Comparison of ENCODE assay signal across 8 cellular contexts in the genomic region with DNA sequence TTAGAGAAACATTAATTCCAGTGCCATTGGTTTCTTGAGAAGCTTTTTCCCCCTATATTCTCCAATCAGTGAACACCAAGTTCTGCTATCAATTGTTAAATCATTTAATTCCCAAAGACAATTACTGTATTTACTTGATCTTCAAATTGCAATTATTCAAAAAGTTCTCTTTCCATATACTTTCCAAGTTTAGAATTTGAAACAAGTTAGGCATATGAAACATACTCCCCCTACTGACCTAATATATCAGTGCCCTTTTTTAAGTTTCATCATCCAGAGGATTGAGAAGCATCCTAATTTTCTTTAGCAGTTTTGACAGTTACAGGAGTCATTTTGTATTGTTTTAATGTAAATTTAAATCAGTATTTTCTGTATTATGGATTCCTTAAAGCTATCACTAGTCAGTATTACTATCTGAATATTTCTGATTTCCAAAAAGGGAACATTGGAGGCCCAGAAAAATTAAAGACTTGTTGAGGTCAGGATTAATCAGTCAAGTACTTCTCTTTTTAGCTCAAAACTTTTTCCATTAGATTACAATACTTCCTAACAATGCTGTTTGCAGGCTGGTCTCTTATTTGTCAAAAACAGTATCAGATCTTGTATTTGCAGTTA. TPM values are rescaled to one million over a fixed set of nuclear protein-coding genes. Genes with fewer than 3 reads are reported as not detected.
DNase-seq lines count a peak whose midpoint lies in the region; ATAC-seq, FAIRE-seq and TF ChIP-seq lines count a peak whose summit lies in the region.

No MANE protein-coding gene starts in this region.

- no peak overlapping the region for H3K9ac ChIP-seq in fibroblast of lung (ENCODE audit: insufficient read depth, low read length)

- no peak overlapping the region for H2AFZ ChIP-seq in fibroblast of lung (ENCODE audit: low read length)

- H3K9me3 ChIP-seq in fibroblast of lung (ENCODE audit: control insufficient read depth, insufficient read depth, low read depth, low read length): no peaks in the 10 kb centered on the region

- no peak for FAIRE-seq in HTR-8/SVneo (lab: Jason Lieb, UNC)

- intact Hi-C loops in sciatic nerve (cut with DNase I): no loop called here

- peak; percentile 60 for DNase-seq in RKO (ENCODE audit: low spot score)
- peak; percentile 27 to 59 for DNase-seq in fibroblast of lung (ENCODE audit: low read depth in 2 of 2)
- no peak for DNase-seq in HTR-8/SVneo (ENCODE audit: insufficient read length, low spot score)
- DNase-seq in sciatic nerve (ENCODE audit: low spot score): no peak

- no peaks in the 10 kb centered on the region for H3K36me3 ChIP-seq in fibroblast of lung (ENCODE audit: control insufficient read depth, insufficient read depth, low read length)

- no peak overlapping the region for H3K4me2 ChIP-seq in fibroblast of lung (ENCODE audit: extremely low read depth, insufficient read depth, low read length)

- no peak for ATAC-seq in GM21737 (IDR thresholded peaks at IDR 0.05; ENCODE audit: unreplicated experiment)
- no peak for ATAC-seq in HG03342 (IDR thresholded peaks at IDR 0.05; ENCODE audit: unreplicated experiment)
- no peak for ATAC-seq in sciatic nerve

- H3K4me3 ChIP-seq in fibroblast of lung (replicated peaks in 1 of 4; ENCODE audit: control extremely low read depth in 1 of 4, insufficient read depth in 1 of 4, low read depth in 3 of 4, low read length in 4 of 4): no peak overlapping the region

- no peaks in the 10 kb centered on the region for H4K20me1 ChIP-seq in fibroblast of lung (ENCODE audit: control insufficient read depth, extremely low read depth, insufficient read depth, low read length)

- no peaks in the 10 kb centered on the region for H3K79me2 ChIP-seq in fibroblast of lung (ENCODE audit: control insufficient read depth, insufficient read depth, low read length)

- H3K4me1 ChIP-seq in fibroblast of lung (ENCODE audit: control insufficient read depth, extremely low read depth, insufficient read depth, low read length): peaks cover under 1% of the 10 kb centered on the region

- H3K27me3 ChIP-seq in fibroblast of lung (ENCODE audit: control insufficient read depth, insufficient read depth, low read length): no peaks in the 10 kb centered on the region

- H3K27ac ChIP-seq in 22Rv1: no peak overlapping the region
- no peak overlapping the region for H3K27ac ChIP-seq in fibroblast of lung (ENCODE audit: insufficient read depth, low read length)

- TF ChIP-seq CTCF in 22Rv1 (IDR thresholded peaks at IDR 0.05) (peak; percentile 77), GM12872 (IDR thresholded peaks at IDR 0.05; ENCODE audit: insufficient read depth, low read depth, low read length) (peak; percentile 41; the same call in 1 of the 3 replicates), fibroblast of lung (conservative IDR thresholded peaks at IDR 0.05 in 1 of 2, IDR thresholded peaks at IDR 0.05 in 1 of 2; ENCODE audit: low read depth in 1 of 2, low read length in 2 of 2) (peak in 1 of 2 donors; percentile 67)

RNA-seq across cellular contexts. Expression of a gene that starts 16.3 kb away (rescaled TPM):
- total RNA-seq in fibroblast of lung: under 0.01 TPM in 1 of 2 replicates, not detected in the other
- polyA plus RNA-seq in fibroblast of lung: 0.07 and 0.08 TPM in 2 replicates
- 0.36 and 0.42 TPM in 2 replicates for polyA plus RNA-seq in fibroblast of lung (2012)
- not detected in 2 replicates for polyA minus RNA-seq in fibroblast of lung (ENCODE audit: low replicate concordance)
- total RNA-seq in sciatic nerve: not detected

RNA-seq across cellular contexts. Expression of a gene that starts 17.0 kb away (rescaled TPM):
- total RNA-seq in fibroblast of lung (34.7 and 35.2 TPM in 2 replicates), sciatic nerve (18.9 TPM)
- polyA plus RNA-seq in fibroblast of lung: 23.9 and 27.9 TPM in 2 replicates
- 24.9 and 27.6 TPM in 2 replicates for polyA plus RNA-seq in fibroblast of lung (2012)
- not detected in 2 replicates for polyA minus RNA-seq in fibroblast of lung (ENCODE audit: low replicate concordance)

RNA-seq across cellular contexts. Expression of a gene that starts 35.9 kb away (rescaled TPM):
- total RNA-seq in fibroblast of lung: 1.5 and 3.3 TPM in 2 replicates
- polyA plus RNA-seq in fibroblast of lung: 2.2 and 6.7 TPM in 2 replicates
- 2.4 and 5.5 TPM in 2 replicates for polyA plus RNA-seq in fibroblast of lung (2012)
- 5.8 and 11.7 TPM in 2 replicates for polyA minus RNA-seq in fibroblast of lung (ENCODE audit: low replicate concordance)
- 10.3 TPM for total RNA-seq in sciatic nerve

Comparison
In these comparisons a context has a peak if more than half of its experiments do, and no peak if none do; other contexts are left out.
1. DNase-seq: peak in RKO (single experiment) and fibroblast of lung (2 of 2); none in HTR-8/SVneo (single experiment) and sciatic nerve (single experiment).